In the genomic region with DNA sequence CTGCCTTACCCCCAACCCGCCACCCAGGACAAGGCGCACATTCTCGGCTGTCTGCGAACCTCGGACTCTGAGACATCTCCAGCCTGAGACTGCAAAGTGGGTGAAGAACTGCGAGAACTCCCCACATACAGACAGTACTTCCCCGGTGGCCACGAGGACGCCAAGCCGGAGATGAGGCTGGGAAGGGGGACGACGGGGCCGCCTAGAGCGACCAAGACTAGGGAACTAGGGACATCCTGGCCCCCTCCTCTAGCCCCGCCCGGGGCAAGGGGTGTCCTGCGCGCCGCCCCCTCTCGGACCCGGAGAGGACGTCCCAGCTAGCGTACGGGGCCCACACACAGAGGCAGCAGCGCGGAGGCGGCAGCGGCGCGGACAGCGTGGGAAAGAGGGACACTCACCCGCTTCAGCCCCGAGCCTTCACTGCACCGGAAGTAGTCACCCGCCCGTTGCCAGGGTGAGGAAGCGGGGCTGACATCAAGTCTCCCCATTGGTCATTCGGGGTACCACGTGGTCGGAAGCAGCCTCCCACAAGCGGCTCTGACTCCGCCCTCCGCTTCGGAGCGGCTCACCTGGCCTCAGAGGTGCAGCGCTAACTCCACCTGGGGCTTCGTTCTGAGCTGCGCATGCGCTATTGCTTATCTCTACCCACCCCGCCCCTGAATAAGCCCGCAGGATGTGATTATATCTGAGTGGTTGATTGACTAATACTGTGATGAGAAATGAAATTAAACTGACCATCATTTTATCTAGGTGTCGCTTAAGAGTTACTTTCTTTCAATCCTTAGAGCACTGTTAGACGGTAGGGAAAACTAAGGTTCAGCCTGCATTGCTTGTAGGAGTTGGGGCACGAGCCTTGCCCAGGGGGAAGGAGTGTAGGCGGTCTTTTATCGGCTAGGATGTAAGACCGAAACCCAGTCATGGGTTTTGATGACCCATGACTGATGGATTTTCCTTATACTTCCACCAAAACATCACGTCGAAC, we compare ENCODE assay signal across 8 cellular contexts. TPM values are rescaled to one million over a fixed set of nuclear protein-coding genes. Genes with fewer than 3 reads are reported as not detected.
A peak's percentile ranks its signal among the peaks of the same experiment; 100 is the strongest.
DNase-seq lines count a peak whose midpoint lies in the region; ATAC-seq and TF ChIP-seq lines count a peak whose summit lies in the region.

A gene with protein sequence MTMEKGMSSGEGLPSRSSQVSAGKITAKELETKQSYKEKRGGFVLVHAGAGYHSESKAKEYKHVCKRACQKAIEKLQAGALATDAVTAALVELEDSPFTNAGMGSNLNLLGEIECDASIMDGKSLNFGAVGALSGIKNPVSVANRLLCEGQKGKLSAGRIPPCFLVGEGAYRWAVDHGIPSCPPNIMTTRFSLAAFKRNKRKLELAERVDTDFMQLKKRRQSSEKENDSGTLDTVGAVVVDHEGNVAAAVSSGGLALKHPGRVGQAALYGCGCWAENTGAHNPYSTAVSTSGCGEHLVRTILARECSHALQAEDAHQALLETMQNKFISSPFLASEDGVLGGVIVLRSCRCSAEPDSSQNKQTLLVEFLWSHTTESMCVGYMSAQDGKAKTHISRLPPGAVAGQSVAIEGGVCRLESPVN (minus strand): TSS at position 437 of the 982 bp plus-strand sequence. CDS start 8,854 bp downstream, outside the sequence.

- peaks cover 0 to 27% (median 15%) of the 10 kb centered on the region in 6 donors for H3K4me1 ChIP-seq in spleen

- H3K4me1 Mint-ChIP-seq in WTC11 (peaks cover 8% of the 10 kb centered on the region), immature natural killer cell (peaks cover 26 to 42% of the 10 kb centered on the region in 2 donors)

- H3K4me3 ChIP-seq in AG04449 (ENCODE audit: low read depth, low read length) (peak within 1 kb of the TSS; percentile 92), spleen (peak within 1 kb of the TSS; percentile 66 to 96 (median 82))

- H3K27ac ChIP-seq in caudate nucleus (ENCODE audit: low read depth, low read length) = no peak within 1 kb of the TSS
- H3K27ac ChIP-seq in spleen = peak within 1 kb of the TSS; percentile 75 to 90 (median 80)

- H3K4me3 Mint-ChIP-seq in WTC11 (peak within 1 kb of the TSS; percentile 95), immature natural killer cell (peak within 1 kb of the TSS; percentile 95 to 98 (median 96))

- CTCF ChIA-PET in AG04449 (lab: Yijun Ruan, JAX) = no interaction called here
- CTCF ChIA-PET in WTC11 (lab: Charles Lee) = interaction anchor here (0.9 kb wide), 1 partner anchor 133 kb away, joined by 7 read pairs; no protein-coding TSS in a partner anchor

- H3K27me3 Mint-ChIP-seq in WTC11 (ENCODE audit: low read depth) (no peaks in the 10 kb centered on the region), immature natural killer cell (ENCODE audit: low read depth in 3 of 3) (peaks cover 0 to 10% (median 7%) of the 10 kb centered on the region in 3 donors)

- intact Hi-C loops in spleen (cut with DNase I; ENCODE audit: low total_unique reads) = no loop called here

- peak within 1 kb of the TSS; percentile 92 for H3K27ac Mint-ChIP-seq in WTC11
- peak within 1 kb of the TSS; percentile 81 to 94 (median 91) for H3K27ac Mint-ChIP-seq in immature natural killer cell

- H3K36me3 ChIP-seq in spleen = no peaks in the 10 kb centered on the region

- POLR2A ChIA-PET in AG04449 (lab: Yijun Ruan, JAX) (no interaction called here), WTC11 (lab: Charles Lee) (no interaction called here)

- H3K27me3 ChIP-seq in spleen (replicated peaks in 1 of 7) = no peaks in the 10 kb centered on the region

- DNase-seq in AG04449 (ENCODE audit: low read depth, low spot score) (peak; percentile 72), NCI-H2227 (lab: John Stamatoyannopoulos, UW; ENCODE audit: unreplicated experiment) (peak; percentile 97), WTC11 (ENCODE audit: low spot score) (peak; percentile 99), caudate nucleus (lab: John Stamatoyannopoulos, UW) (peak; percentile 65 to 97 (median 92)), immature natural killer cell (peak; percentile 91 to 92 (median 92)), spleen (peak; percentile 98)

- no peaks in the 10 kb centered on the region for H3K36me3 Mint-ChIP-seq in WTC11
- H3K36me3 Mint-ChIP-seq in immature natural killer cell = peaks cover 0 to 3% (median 0%) of the 10 kb centered on the region in 3 donors

- H3K9me3 ChIP-seq in spleen = no peaks in the 10 kb centered on the region

- H3K9me3 Mint-ChIP-seq in WTC11 (no peaks in the 10 kb centered on the region), immature natural killer cell (no peaks in the 10 kb centered on the region)

- TF ChIP-seq POLR2A in spleen (IDR thresholded peaks at IDR 0.05) = peak in 1 of 3 donors; percentile 13

- TF ChIP-seq CTCF in AG04449 (IDR thresholded peaks at IDR 0.05; ENCODE audit: insufficient read depth, low read length, missing control alignments) (no peak), WTC11 (IDR thresholded peaks at IDR 0.05) (no peak), spleen (IDR thresholded peaks at IDR 0.05 in 8 of 11, conservative IDR thresholded peaks at IDR 0.05 in 3 of 11) (peak in 2 of 11 experiments; percentile 3 to 6)

- ATAC-seq in GM18873 (IDR thresholded peaks at IDR 0.05; ENCODE audit: low FRiP score, unreplicated experiment) (peak; percentile 100), HG03139 (IDR thresholded peaks at IDR 0.05; ENCODE audit: unreplicated experiment) (peak; percentile 100), WTC11 (peak; percentile 99)

- WGBS in spleen, 5 donors = 1 to 3% (median 2%) methylated on average over 49 to 59 of the region's 59 CpGs

TF ChIP-seq in WTC11, 78 proteins besides CTCF, POLR2A, EP300 and RAD21 (continues in another document):
- TF ChIP-seq, protein P1, sequence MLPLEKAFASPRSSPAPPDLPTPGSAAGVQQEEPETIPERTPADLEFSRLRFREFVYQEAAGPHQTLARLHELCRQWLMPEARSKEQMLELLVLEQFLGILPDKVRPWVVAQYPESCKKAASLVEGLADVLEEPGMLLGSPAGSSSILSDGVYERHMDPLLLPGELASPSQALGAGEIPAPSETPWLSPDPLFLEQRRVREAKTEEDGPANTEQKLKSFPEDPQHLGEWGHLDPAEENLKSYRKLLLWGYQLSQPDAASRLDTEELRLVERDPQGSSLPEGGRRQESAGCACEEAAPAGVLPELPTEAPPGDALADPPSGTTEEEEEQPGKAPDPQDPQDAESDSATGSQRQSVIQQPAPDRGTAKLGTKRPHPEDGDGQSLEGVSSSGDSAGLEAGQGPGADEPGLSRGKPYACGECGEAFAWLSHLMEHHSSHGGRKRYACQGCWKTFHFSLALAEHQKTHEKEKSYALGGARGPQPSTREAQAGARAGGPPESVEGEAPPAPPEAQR (CRISPR knock-in tag; IDR thresholded peaks at IDR 0.05) = no peak
- TF ChIP-seq IRF2 (CRISPR knock-in tag; IDR thresholded peaks at IDR 0.05; ENCODE audit: borderline replicate concordance, low read depth) (no peak), ZNF317 (CRISPR knock-in tag; IDR thresholded peaks at IDR 0.05; ENCODE audit: borderline replicate concordance, low read depth) (no peak), SMAD4 (CRISPR knock-in tag; IDR thresholded peaks at IDR 0.05) (no peak), NFE2L1 (CRISPR knock-in tag; IDR thresholded peaks at IDR 0.05) (no peak; the same call in 1 of the 2 replicates)
- TF ChIP-seq, protein P2, sequence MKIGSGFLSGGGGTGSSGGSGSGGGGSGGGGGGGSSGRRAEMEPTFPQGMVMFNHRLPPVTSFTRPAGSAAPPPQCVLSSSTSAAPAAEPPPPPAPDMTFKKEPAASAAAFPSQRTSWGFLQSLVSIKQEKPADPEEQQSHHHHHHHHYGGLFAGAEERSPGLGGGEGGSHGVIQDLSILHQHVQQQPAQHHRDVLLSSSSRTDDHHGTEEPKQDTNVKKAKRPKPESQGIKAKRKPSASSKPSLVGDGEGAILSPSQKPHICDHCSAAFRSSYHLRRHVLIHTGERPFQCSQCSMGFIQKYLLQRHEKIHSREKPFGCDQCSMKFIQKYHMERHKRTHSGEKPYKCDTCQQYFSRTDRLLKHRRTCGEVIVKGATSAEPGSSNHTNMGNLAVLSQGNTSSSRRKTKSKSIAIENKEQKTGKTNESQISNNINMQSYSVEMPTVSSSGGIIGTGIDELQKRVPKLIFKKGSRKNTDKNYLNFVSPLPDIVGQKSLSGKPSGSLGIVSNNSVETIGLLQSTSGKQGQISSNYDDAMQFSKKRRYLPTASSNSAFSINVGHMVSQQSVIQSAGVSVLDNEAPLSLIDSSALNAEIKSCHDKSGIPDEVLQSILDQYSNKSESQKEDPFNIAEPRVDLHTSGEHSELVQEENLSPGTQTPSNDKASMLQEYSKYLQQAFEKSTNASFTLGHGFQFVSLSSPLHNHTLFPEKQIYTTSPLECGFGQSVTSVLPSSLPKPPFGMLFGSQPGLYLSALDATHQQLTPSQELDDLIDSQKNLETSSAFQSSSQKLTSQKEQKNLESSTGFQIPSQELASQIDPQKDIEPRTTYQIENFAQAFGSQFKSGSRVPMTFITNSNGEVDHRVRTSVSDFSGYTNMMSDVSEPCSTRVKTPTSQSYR (CRISPR knock-in tag; IDR thresholded peaks at IDR 0.05) = no peak
- TF ChIP-seq, protein P3, sequence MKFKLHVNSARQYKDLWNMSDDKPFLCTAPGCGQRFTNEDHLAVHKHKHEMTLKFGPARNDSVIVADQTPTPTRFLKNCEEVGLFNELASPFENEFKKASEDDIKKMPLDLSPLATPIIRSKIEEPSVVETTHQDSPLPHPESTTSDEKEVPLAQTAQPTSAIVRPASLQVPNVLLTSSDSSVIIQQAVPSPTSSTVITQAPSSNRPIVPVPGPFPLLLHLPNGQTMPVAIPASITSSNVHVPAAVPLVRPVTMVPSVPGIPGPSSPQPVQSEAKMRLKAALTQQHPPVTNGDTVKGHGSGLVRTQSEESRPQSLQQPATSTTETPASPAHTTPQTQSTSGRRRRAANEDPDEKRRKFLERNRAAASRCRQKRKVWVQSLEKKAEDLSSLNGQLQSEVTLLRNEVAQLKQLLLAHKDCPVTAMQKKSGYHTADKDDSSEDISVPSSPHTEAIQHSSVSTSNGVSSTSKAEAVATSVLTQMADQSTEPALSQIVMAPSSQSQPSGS (CRISPR knock-in tag; IDR thresholded peaks at IDR 0.05; ENCODE audit: borderline replicate concordance, low read depth) = no peak
- TF ChIP-seq, protein P4, sequence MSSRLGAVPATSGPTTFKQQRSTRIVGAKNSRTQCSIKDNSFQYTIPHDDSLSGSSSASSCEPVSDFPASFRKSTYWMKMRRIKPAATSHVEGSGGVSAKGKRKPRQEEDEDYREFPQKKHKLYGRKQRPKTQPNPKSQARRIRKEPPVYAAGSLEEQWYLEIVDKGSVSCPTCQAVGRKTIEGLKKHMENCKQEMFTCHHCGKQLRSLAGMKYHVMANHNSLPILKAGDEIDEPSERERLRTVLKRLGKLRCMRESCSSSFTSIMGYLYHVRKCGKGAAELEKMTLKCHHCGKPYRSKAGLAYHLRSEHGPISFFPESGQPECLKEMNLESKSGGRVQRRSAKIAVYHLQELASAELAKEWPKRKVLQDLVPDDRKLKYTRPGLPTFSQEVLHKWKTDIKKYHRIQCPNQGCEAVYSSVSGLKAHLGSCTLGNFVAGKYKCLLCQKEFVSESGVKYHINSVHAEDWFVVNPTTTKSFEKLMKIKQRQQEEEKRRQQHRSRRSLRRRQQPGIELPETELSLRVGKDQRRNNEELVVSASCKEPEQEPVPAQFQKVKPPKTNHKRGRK (CRISPR knock-in tag; IDR thresholded peaks at IDR 0.05; ENCODE audit: borderline replicate concordance) = no peak

RNA-seq across cellular contexts. Expression of the gene that starts here (rescaled TPM):
- 11.6 to 12.4 TPM (median 12.2 TPM) in 3 replicates for total RNA-seq in WTC11 (2021)
- polyA plus RNA-seq in immature natural killer cell = 10 to 100 TPM in 1 of 3 donors, 1 to 10 TPM in 2; 5.0 to 12.7 (median 6.8) TPM
- total RNA-seq in spleen = 10 to 100 TPM; 13.3 to 21.5 (median 17.4) TPM
- polyA plus RNA-seq in spleen = 1 to 10 TPM; 6.3 to 9.8 (median 8.8) TPM
